14 cellular contexts compared by ENCODE assay signal in the genomic region with DNA sequence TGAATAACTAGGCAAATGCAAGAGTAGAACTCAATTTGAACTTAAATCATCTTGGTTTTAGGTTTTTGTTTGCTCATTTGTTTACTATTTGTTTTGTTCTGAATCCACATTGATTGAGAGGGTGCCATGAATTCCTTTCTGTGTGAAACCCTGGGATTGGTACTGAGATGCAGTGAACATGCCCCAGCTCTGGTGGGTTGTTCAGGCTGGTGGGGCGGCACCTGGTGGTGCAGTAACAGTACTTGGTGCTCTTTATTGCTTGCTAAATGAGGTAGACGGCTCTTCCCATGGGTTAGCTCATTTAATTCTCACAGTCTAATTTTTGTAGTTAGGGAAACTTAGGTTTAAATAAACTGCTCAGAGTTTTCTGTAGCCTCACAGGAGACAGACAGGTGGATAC. TPM values are rescaled to one million over a fixed set of nuclear protein-coding genes. Genes with fewer than 3 reads are reported as not detected.
A peak's percentile ranks its signal among the peaks of the same experiment; 100 is the strongest.
DNase-seq lines count a peak whose midpoint lies in the region; ATAC-seq and TF ChIP-seq lines count a peak whose summit lies in the region.
"Had no signal": no experiment of that assay in that cellular context is flagged by ENCODE, and none has a peak within 500 bp of the region (broad histone marks: within the 10 kb centered on the region; RNA-seq: fewer than 3 reads in every experiment).

No MANE protein-coding gene starts in this region.

- no peak overlapping the region for H3K27ac Mint-ChIP-seq in endodermal cell
- H3K27ac Mint-ChIP-seq: activated T-cell treated with anti-CD3 and anti-CD28 coated beads, Interleukin-2, amount 50 U/mL, for 24 hours; CD8-positive, alpha-beta T cell; naive thymus-derived CD4-positive, alpha-beta T cell had no signal

- ATAC-seq in gastrocnemius medialis: no peak
- no peak for ATAC-seq in HG02981 (IDR thresholded peaks at IDR 0.05; ENCODE audit: unreplicated experiment)
- ATAC-seq: CD8-positive, alpha-beta T cell; naive thymus-derived CD4-positive, alpha-beta T cell had no signal

- CTCF ChIA-PET in OCI-LY7 (lab: Charles Lee; ENCODE audit: unreplicated experiment): interaction anchor here (0.6 to 0.9 kb wide), 3 partner anchors 22 to 421 kb away, joined by 3 to 4 read pairs (median 3); no protein-coding TSS in a partner anchor

- no peaks in the 10 kb centered on the region for H3K27me3 ChIP-seq in endodermal cell (ENCODE audit: control insufficient read depth, insufficient read depth, low read length, poor library complexity, severe bottlenecking)
- no peaks in the 10 kb centered on the region for H3K27me3 ChIP-seq in gastrocnemius medialis
- H3K27me3 ChIP-seq in right atrium auricular region: no peaks in the 10 kb centered on the region

- H3K9me2 ChIP-seq in OCI-LY7 (ENCODE audit: insufficient read depth, low read length): no peaks in the 10 kb centered on the region

- 76 to 100% methylated on average over 1 to 2 of the region's 2 CpGs for WGBS in endodermal cell (ENCODE audit: insufficient coverage in 1 of 2, insufficient read length in 1 of 2), 2 experiments

- no peaks in the 10 kb centered on the region for H3K36me3 Mint-ChIP-seq in endodermal cell (ENCODE audit: low read depth)
- H3K36me3 Mint-ChIP-seq: CD8-positive, alpha-beta T cell; naive thymus-derived CD4-positive, alpha-beta T cell had no signal

- H3K36me3 ChIP-seq in OCI-LY7 (ENCODE audit: insufficient read depth, low read length) (no peaks in the 10 kb centered on the region), endodermal cell (ENCODE audit: control insufficient read depth, insufficient read depth, low read length) (no peaks in the 10 kb centered on the region), gastrocnemius medialis (no peaks in the 10 kb centered on the region), right atrium auricular region (no peaks in the 10 kb centered on the region)
- H3K36me3 ChIP-seq: HAP-1 had no signal

- H3K4me1 ChIP-seq in OCI-LY7 (ENCODE audit: insufficient read depth, low read length, poor library complexity, severe bottlenecking) (peaks cover 9% of the 10 kb centered on the region), endodermal cell (ENCODE audit: control insufficient read depth, insufficient read depth, low read length) (no peaks in the 10 kb centered on the region), gastrocnemius medialis (peaks cover 14 to 26% of the 10 kb centered on the region in 2 donors), right atrium auricular region (peaks cover 0 to 18% of the 10 kb centered on the region in 2 donors)
- H3K4me1 ChIP-seq: HAP-1 had no signal

- H3K9me3 Mint-ChIP-seq in endodermal cell: no peaks in the 10 kb centered on the region
- H3K9me3 Mint-ChIP-seq: activated T-cell treated with anti-CD3 and anti-CD28 coated beads, Interleukin-2, amount 50 U/mL, for 24 hours; CD8-positive, alpha-beta T cell; naive thymus-derived CD4-positive, alpha-beta T cell had no signal

- no peak for TF ChIP-seq POLR2A in gastrocnemius medialis (IDR thresholded peaks at IDR 0.05)

- no peak overlapping the region for H3K4me2 ChIP-seq in OCI-LY7 (ENCODE audit: low read length)

- TF ChIP-seq CTCF in GM12875 (IDR thresholded peaks at IDR 0.05; ENCODE audit: borderline replicate concordance, insufficient read depth, low read depth, low read length) (peak; percentile 13; the same call in 1 of the 2 replicates), OCI-LY7 (conservative IDR thresholded peaks at IDR 0.05; ENCODE audit: low read length) (peak; percentile 64), endodermal cell (conservative IDR thresholded peaks at IDR 0.05) (peak; percentile 77), gastrocnemius medialis (IDR thresholded peaks at IDR 0.05 in 4 of 5, conservative IDR thresholded peaks at IDR 0.05 in 1 of 5) (no peak), right atrium auricular region (IDR thresholded peaks at IDR 0.05) (no peak)

- H4K20me1 ChIP-seq in OCI-LY7 (ENCODE audit: insufficient read depth, low read length): no peaks in the 10 kb centered on the region

- H3K4me1 Mint-ChIP-seq in endodermal cell: peaks cover 5% of the 10 kb centered on the region

- no peak overlapping the region for H3K4me3 Mint-ChIP-seq in endodermal cell
- H3K4me3 Mint-ChIP-seq: activated T-cell treated with anti-CD3 and anti-CD28 coated beads, Interleukin-2, amount 50 U/mL, for 24 hours; CD8-positive, alpha-beta T cell; naive thymus-derived CD4-positive, alpha-beta T cell had no signal

- in situ Hi-C loops in gastrocnemius medialis (cut with MboI; ENCODE audit: low sequenced_read_pairs in 4 of 4): no loop called here

- BruUV-seq in OCI-LY7 (replicated peaks; lab: Mats Ljungman, UMichigan): no TSS peak

- H3K9ac ChIP-seq in endodermal cell (ENCODE audit: extremely low read depth, low read length, poor library complexity, severe bottlenecking): no peak overlapping the region

- no peaks in the 10 kb centered on the region for H3K9me3 ChIP-seq in OCI-LY7 (ENCODE audit: low read length)
- H3K9me3 ChIP-seq in endodermal cell (ENCODE audit: control insufficient read depth, low read length): no peaks in the 10 kb centered on the region
- no peaks in the 10 kb centered on the region for H3K9me3 ChIP-seq in gastrocnemius medialis
- H3K9me3 ChIP-seq in right atrium auricular region: no peaks in the 10 kb centered on the region
- H3K9me3 ChIP-seq: HAP-1 had no signal

- intact Hi-C loops in OCI-LY7 (cut with micrococcal nuclease; ENCODE audit: unreplicated experiment) (no loop called here), gastrocnemius medialis (cut with DNase I; ENCODE audit: low total_unique reads) (no loop called here)

- DNase-seq in OCI-LY7 (ENCODE audit: low spot score) (peak; percentile 21), endodermal cell (peak; percentile 83), gastrocnemius medialis (no peak), HCEC 1CT (no peak), right atrium auricular region (ENCODE audit: low spot score) (no peak)
- DNase-seq: activated CD4-positive, CD25-positive, alpha-beta regulatory T cell; activated T-cell treated with anti-CD3 and anti-CD28 coated beads, Interleukin-2, amount 50 U/mL, for 24 hours; CD8-positive, alpha-beta T cell; naive thymus-derived CD4-positive, alpha-beta T cell; NCI-H1694 treated with DMSO at 0.1 percent for 48 hours had no signal

- H3K27ac ChIP-seq in OCI-LY7 (ENCODE audit: low read depth, low read length, poor library complexity, severe bottlenecking) (no peak overlapping the region), endodermal cell (ENCODE audit: low read depth, low read length) (no peak overlapping the region), gastrocnemius medialis (peak overlapping the region; percentile 23 to 65 (median 44)), right atrium auricular region (peak overlapping the region in 1 of 2 donors; percentile 1)
- H3K27ac ChIP-seq: skin epidermis had no signal

- POLR2A ChIA-PET in OCI-LY7 (lab: Charles Lee): interaction anchor here (0.9 to 1.2 kb wide), 3 partner anchors 143 to 1743 kb away, joined by 3 to 5 read pairs (median 3); no protein-coding TSS in a partner anchor

- no peak overlapping the region for H2AFZ ChIP-seq in OCI-LY7 (ENCODE audit: low read length)

- H3K4me3 ChIP-seq in GM12875 (ENCODE audit: low read depth, low read length) (no peak overlapping the region), OCI-LY7 (ENCODE audit: low read depth, low read length, poor library complexity, severe bottlenecking) (no peak overlapping the region), endodermal cell (ENCODE audit: low read length) (no peak overlapping the region), gastrocnemius medialis (no peak overlapping the region), right atrium auricular region (no peak overlapping the region)
- H3K4me3 ChIP-seq: HAP-1, skin epidermis had no signal

- H3K79me2 ChIP-seq in OCI-LY7 (ENCODE audit: insufficient read depth, low read depth, low read length): no peaks in the 10 kb centered on the region

- H3K27me3 Mint-ChIP-seq in endodermal cell (ENCODE audit: insufficient read depth): no peaks in the 10 kb centered on the region

RNA-seq across cellular contexts. Expression of gene WASF3, which starts 48.4 kb away (rescaled TPM):
- 0.19 and 0.26 TPM in 2 replicates for total RNA-seq in OCI-LY7 (2014; rRNA removed; shearing (Covaris generic))
- 0.17 and 0.48 TPM in 2 replicates for total RNA-seq in OCI-LY7 (2022)
- 10 to 100 TPM; 20.5 to 32.6 TPM for total RNA-seq in endodermal cell
- polyA plus RNA-seq in endodermal cell (2013, experiment 1 of 2): 48.2 TPM
- polyA plus RNA-seq in endodermal cell (2013, experiment 2 of 2): 43.5 TPM
- 10 to 100 TPM in 1 of 4 donors, 1 to 10 TPM in 3; 5.4 to 11.6 (median 7.6) TPM for total RNA-seq in gastrocnemius medialis
- 10 to 100 TPM; 11.8 to 14.4 TPM for total RNA-seq in right atrium auricular region
- total RNA-seq: CD8-positive, alpha-beta T cell had no signal
- polyA plus RNA-seq: naive thymus-derived CD4-positive, alpha-beta T cell had no signal

Comparison
In these comparisons a context has a peak if more than half of its experiments do, and no peak if none do; other contexts are left out.
1. CTCF ChIP-seq: peak in GM12875 (single experiment), OCI-LY7 (single experiment) and endodermal cell (single experiment); none in gastrocnemius medialis (0 of 5) and right atrium auricular region (0 of 2).
2. DNase-seq: peak in OCI-LY7 (single experiment) and endodermal cell (single experiment); none in gastrocnemius medialis (0 of 2), HCEC 1CT (single experiment) and right atrium auricular region (single experiment).
3. H3K27ac ChIP-seq: peak in gastrocnemius medialis (4 of 4); none in OCI-LY7 (single experiment) and endodermal cell (single experiment).
4. RNA of gene WASF3, which starts 48.4 kb away (total RNA-seq): 20.5 to 32.6 TPM in endodermal cell, 11.8 to 14.4 TPM in right atrium auricular region and 5.4 to 11.6 TPM in gastrocnemius medialis; 0.17 to 0.48 TPM in OCI-LY7; every median in the first group is over 4 times any median in the second.